Comparison of ENCODE assay signal across 10 cellular contexts in the genomic region with DNA sequence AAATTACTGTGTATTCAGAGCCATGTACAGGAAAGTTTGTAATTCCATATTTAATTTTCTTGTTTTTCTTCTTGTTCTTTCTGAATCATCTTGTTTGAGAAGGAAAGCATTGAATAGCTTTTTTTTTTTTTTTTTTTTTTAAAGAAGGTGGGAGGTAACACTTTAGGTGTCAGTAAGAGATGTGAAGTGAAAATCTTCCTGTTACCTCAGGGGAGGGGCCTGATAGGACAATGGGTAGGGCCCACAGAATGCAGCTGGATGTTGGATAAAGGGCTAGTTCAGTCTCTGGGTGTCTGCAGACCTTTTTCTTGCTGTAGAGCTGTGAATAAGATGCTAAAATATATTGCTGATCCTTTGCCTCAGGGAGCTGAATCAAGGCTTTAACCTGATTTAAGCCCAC.
"Had no signal": no experiment of that assay in that cellular context is flagged by ENCODE, and none has a peak within 500 bp of the region (broad histone marks: within the 10 kb centered on the region; RNA-seq: fewer than 3 reads in every experiment).

No MANE protein-coding gene starts in this region.

- H3K4me1 Mint-ChIP-seq: GM23338, H9 had no signal

- H3K4me2 ChIP-seq: GM23338 had no signal

- FAIRE-seq: H54 had no signal

- ATAC-seq: GM23338, HCT116 had no signal

- H3K4me1 ChIP-seq: HAP-1 had no signal

- H3K9ac ChIP-seq: GM23248 had no signal

- H3K27ac ChIP-seq: GM23248 had no signal

- DNase-seq: GM23248, GOT3, H7, H9, HCEC 1CT, HFFc6 had no signal

- H3K9me3 Mint-ChIP-seq: GM23338, HFFc6 had no signal

- H3K9me3 ChIP-seq: HAP-1 had no signal

- H3K27ac Mint-ChIP-seq: GM23338, H9, HFFc6 had no signal

- H3K36me3 ChIP-seq: HAP-1 had no signal

- H3K4me3 Mint-ChIP-seq: GM23338, H9, HFFc6 had no signal

- H3K4me3 ChIP-seq: GM23248, GM23338, HAP-1 had no signal

- H2AFZ ChIP-seq: GM23248 had no signal
